In the genomic region with DNA sequence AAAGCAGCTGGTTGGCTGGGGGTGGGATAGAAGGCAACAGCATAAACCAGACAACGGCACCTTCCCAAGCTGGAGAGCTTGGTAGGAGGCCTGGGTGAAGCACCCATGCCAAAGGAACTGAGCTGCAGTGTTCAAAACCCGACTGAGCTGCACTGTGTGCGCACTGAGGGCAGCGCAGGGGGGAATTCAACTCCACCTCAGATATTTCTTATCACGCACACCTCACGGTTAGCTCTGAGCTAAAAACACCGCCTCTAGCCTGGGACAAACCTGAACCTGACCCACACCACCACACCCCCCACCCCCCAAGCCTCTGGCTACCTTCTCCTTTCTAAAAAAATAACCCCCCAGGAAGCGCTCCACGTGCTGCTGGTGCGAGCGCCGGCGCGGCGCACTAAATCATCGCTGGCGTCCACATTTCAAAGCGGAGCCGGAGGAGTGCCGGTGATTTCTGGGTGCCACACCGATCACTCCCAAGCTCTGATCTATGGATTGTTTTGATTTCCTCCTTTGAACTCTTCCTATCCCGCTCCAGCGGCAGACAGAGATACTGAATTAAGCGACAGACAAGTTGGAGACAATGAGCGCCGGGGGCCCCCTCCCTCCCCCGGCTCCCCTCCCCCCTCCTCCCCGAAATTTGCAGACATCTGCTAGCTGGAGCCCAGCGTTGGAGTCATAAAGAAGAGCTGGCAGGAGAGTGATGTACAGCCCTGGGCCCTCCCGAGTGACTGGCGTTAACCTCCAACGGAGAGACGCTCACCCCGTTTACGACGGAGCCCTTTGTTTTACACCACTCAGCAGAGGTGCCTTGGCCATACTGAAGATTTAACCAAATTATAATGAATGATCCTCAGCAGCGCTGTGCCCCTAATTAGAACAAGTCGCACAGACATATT, we compare ENCODE assay signal across 8 cellular contexts.
A peak's percentile ranks its signal among the peaks of the same experiment; 100 is the strongest.
DNase-seq lines count a peak whose midpoint lies in the region; ATAC-seq and TF ChIP-seq lines count a peak whose summit lies in the region.

No MANE protein-coding gene starts in this region.

- no peaks in the 10 kb centered on the region for H3K9me3 Mint-ChIP-seq in CD4-positive, alpha-beta T cell
- no peaks in the 10 kb centered on the region for H3K9me3 Mint-ChIP-seq in nephron progenitor cell
- H3K9me3 Mint-ChIP-seq in T-helper 2 cell treated with Interferon-gamma antibody and Interleukin-4, amounts not matched to agents 5 μg/mL and 100 μg/mL, for 36 hours: no peaks in the 10 kb centered on the region

- H3K4me1 Mint-ChIP-seq in CD4-positive, alpha-beta T cell (ENCODE audit: low read depth): peaks cover 5% of the 10 kb centered on the region
- peaks cover 14% of the 10 kb centered on the region for H3K4me1 Mint-ChIP-seq in nephron progenitor cell
- peaks cover 24% of the 10 kb centered on the region for H3K4me1 Mint-ChIP-seq in T-helper 2 cell treated with Interferon-gamma antibody and Interleukin-4, amounts not matched to agents 5 μg/mL and 100 μg/mL, for 36 hours (ENCODE audit: low read depth)

- peak; percentile 59 for ATAC-seq in CD4-positive, alpha-beta T cell (ENCODE audit: poor library complexity)

- intact Hi-C loops in CD4-positive, alpha-beta T cell (cut with DNase I, micrococcal nuclease): loop anchor here (1.0 to 10.0 kb wide), 2 partner anchors 86 to 174 kb away; no protein-coding TSS in a partner anchor

- CTCF ChIA-PET in CD4-positive, alpha-beta T cell (lab: Charles Lee): no interaction called here

- no peak overlapping the region for H3K27ac ChIP-seq in CD4-positive, alpha-beta T cell (ENCODE audit: low read depth, low read length)

- peaks cover 61% of the 10 kb centered on the region for H3K27me3 Mint-ChIP-seq in CD4-positive, alpha-beta T cell
- peaks cover 65% of the 10 kb centered on the region for H3K27me3 Mint-ChIP-seq in nephron progenitor cell (ENCODE audit: low read depth, poor library complexity)
- peaks cover 25% of the 10 kb centered on the region for H3K27me3 Mint-ChIP-seq in T-helper 2 cell treated with Interferon-gamma antibody and Interleukin-4, amounts not matched to agents 5 μg/mL and 100 μg/mL, for 36 hours (ENCODE audit: low read depth)

- POLR2A ChIA-PET in CD4-positive, alpha-beta T cell (lab: Charles Lee): interaction anchor here (0.9 to 2.3 kb wide), 3 partner anchors 74 to 102 kb away, joined by 3 to 13 read pairs (median 8); a partner anchor contains a TSS

- no peak overlapping the region for H3K27ac Mint-ChIP-seq in CD4-positive, alpha-beta T cell
- H3K27ac Mint-ChIP-seq in nephron progenitor cell: peak overlapping the region; percentile 37
- H3K27ac Mint-ChIP-seq in T-helper 2 cell treated with Interferon-gamma antibody and Interleukin-4, amounts not matched to agents 5 μg/mL and 100 μg/mL, for 36 hours: no peak overlapping the region

- H3K4me3 Mint-ChIP-seq in CD4-positive, alpha-beta T cell: peak overlapping the region; percentile 86
- H3K4me3 Mint-ChIP-seq in nephron progenitor cell: peak overlapping the region; percentile 89
- no peak overlapping the region for H3K4me3 Mint-ChIP-seq in T-helper 2 cell treated with Interferon-gamma antibody and Interleukin-4, amounts not matched to agents 5 μg/mL and 100 μg/mL, for 36 hours

- H3K9me3 ChIP-seq in CD4-positive, alpha-beta T cell (ENCODE audit: control insufficient read depth, low read length): no peaks in the 10 kb centered on the region

- no peaks in the 10 kb centered on the region for H3K36me3 Mint-ChIP-seq in CD4-positive, alpha-beta T cell (ENCODE audit: low read depth)
- H3K36me3 Mint-ChIP-seq in nephron progenitor cell (ENCODE audit: low read depth): no peaks in the 10 kb centered on the region
- no peaks in the 10 kb centered on the region for H3K36me3 Mint-ChIP-seq in T-helper 2 cell treated with Interferon-gamma antibody and Interleukin-4, amounts not matched to agents 5 μg/mL and 100 μg/mL, for 36 hours (ENCODE audit: low read depth)

- DNase-seq in CD4-positive, alpha-beta T cell: peak in 1 of 10 experiments; percentile 3
- peak; percentile 89 for DNase-seq in NCI-H2171 treated with DMSO at 0.1 percent for 48 hours (lab: John Stamatoyannopoulos, UW)
- DNase-seq in epithelial cell of proximal tubule (ENCODE audit: low read depth): no peak
- DNase-seq in nephron progenitor cell: peak; percentile 52
- DNase-seq in activated CD8-positive, alpha-beta memory T cell treated with anti-CD3 and anti-CD28 coated beads for 24 hours: no peak
- no peak for DNase-seq in T-helper 9 cell
- no peak for DNase-seq in T-helper 2 cell treated with Interferon-gamma antibody and Interleukin-4, amounts not matched to agents 5 μg/mL and 100 μg/mL, for 36 hours (ENCODE audit: low spot score)
- no peak for DNase-seq in epidermal melanocyte (ENCODE audit: insufficient read length, low spot score)

- TF ChIP-seq CTCF in CD4-positive, alpha-beta T cell (IDR thresholded peaks at IDR 0.05): no peak
- TF ChIP-seq CTCF in epithelial cell of proximal tubule (conservative IDR thresholded peaks at IDR 0.05; ENCODE audit: low read depth, low read length) (no peak), nephron progenitor cell (IDR thresholded peaks at IDR 0.05) (no peak)

- H3K27me3 ChIP-seq in CD4-positive, alpha-beta T cell (ENCODE audit: control insufficient read depth, insufficient read depth, low read length): peaks cover 51% of the 10 kb centered on the region

- peak overlapping the region; percentile 41 for H3K4me3 ChIP-seq in epithelial cell of proximal tubule (ENCODE audit: low read depth, low read length)

Comparison
In these comparisons a context has a peak if more than half of its experiments do, and no peak if none do; other contexts are left out.
1. DNase-seq: peak in NCI-H2171 treated with DMSO at 0.1 percent for 48 hours (single experiment) and nephron progenitor cell (single experiment); none in epithelial cell of proximal tubule (single experiment), activated CD8-positive, alpha-beta memory T cell treated with anti-CD3 and anti-CD28 coated beads for 24 hours (single experiment), T-helper 9 cell (single experiment), T-helper 2 cell treated with Interferon-gamma antibody and Interleukin-4, amounts not matched to agents 5 μg/mL and 100 μg/mL, for 36 hours (single experiment) and epidermal melanocyte (single experiment).